ENCODE assay signal across 36 cellular contexts in the genomic region with DNA sequence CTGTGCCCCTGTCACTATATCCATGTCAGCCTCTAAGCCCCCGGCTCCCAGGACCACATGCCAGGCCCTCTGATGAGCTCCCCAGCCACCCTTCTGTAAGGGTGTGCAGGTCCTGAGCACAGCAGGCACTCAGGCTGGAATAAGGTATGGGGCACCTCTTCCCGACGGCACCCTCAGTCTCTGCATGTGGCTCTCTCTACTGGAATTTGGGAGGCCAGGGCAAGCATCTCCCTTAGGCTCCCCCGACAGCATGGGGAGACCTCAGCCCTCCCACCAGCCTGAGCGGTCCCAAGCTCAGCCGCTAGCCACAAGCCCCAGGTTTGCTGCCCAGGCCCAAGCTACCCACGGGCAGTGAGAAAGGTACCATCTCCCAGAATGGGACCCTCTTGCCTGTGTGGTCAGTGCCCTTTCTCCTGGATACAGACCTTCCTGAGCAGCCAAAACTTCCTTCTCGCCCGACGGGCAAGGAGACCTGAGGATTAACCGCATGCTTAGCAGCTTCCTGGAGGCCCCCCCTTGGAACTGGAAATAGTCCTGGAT.
"Had no signal": no experiment of that assay in that cellular context is flagged by ENCODE, and none has a peak within 500 bp of the region (broad histone marks: within the 10 kb centered on the region; RNA-seq: fewer than 3 reads in every experiment).

No MANE protein-coding gene starts in this region.

- DNase-seq: activated B cell treated with CpG ODN at 0.5 μM for 24 hours; activated CD4-positive, alpha-beta memory T cell treated with anti-CD3 and anti-CD28 coated beads for 36 hours; activated CD4-positive, alpha-beta T cell treated with anti-CD3 and anti-CD28 coated beads for 4 hours; activated CD4-positive, alpha-beta T cell treated with anti-CD3 and anti-CD28 coated beads, Interleukin-2, amount 10 ng/mL, durations not matched to agents 24 days and 14 days; activated CD4-positive, alpha-beta T cell treated with anti-CD3 and anti-CD28 coated beads, Interleukin-2, amount 50 U/mL, for 1 hour; activated CD4-positive, alpha-beta T cell treated with anti-CD3 and anti-CD28 coated beads, Interleukin-2, amount 50 U/mL, for 4 hours; activated CD4-positive, CD25-positive, alpha-beta regulatory T cell treated with anti-CD3 and anti-CD28 coated beads, Interleukin-2, amount 50 U/mL, for 72 hours; activated CD8-positive, alpha-beta memory T cell treated with anti-CD3 and anti-CD28 coated beads, Interleukin-2, amount 50 U/mL, for 4 hours; activated CD8-positive, alpha-beta T cell treated with anti-CD3 and anti-CD28 coated beads for 36 hours; activated gamma-delta T cell; activated naive CD4-positive, alpha-beta T cell treated with anti-CD3 and anti-CD28 coated beads, Interleukin-2, amount 10 ng/mL, durations not matched to agents 7 days and 5 days; activated naive CD4-positive, alpha-beta T cell treated with Interleukin-2 at 50 U/mL for 16 hours; activated naive CD8-positive, alpha-beta T cell treated with anti-CD3 and anti-CD28 coated beads, Interleukin-2, amount 10 ng/mL, durations not matched to agents 7 days and 5 days; activated naive CD8-positive, alpha-beta T cell treated with anti-CD3 and anti-CD28 coated beads, Interleukin-2, amount 50 U/mL, for 24 hours; activated T-cell treated with anti-CD3 and anti-CD28 coated beads for 4 hours; activated T-cell treated with anti-CD3 and anti-CD28 coated beads, Interleukin-2, amount 50 U/mL, for 1 hour; activated T-cell treated with anti-CD3 and anti-CD28 coated beads, Interleukin-2, amount 50 U/mL, for 4 hours; activated T-cell treated with anti-CD3 and anti-CD28 coated beads, Interleukin-2, amount 50 U/mL, for 72 hours; amygdala; anterior cingulate cortex; body of pancreas; brain microvascular endothelial cell; caudate nucleus; cerebellar nuclear complex; T-helper 1 cell; T-helper 2 cell; T-helper 9 cell had no signal

- H3K4me3 ChIP-seq: body of pancreas, breast epithelium had no signal

- H3K27me3 Mint-ChIP-seq: activated naive CD4-positive, alpha-beta T cell treated with anti-CD3 and anti-CD28 coated beads, Interleukin-2, amount 50 U/mL, for 24 hours; activated naive CD8-positive, alpha-beta T cell treated with anti-CD3 and anti-CD28 coated beads, Interleukin-2, amount 50 U/mL, for 24 hours had no signal

- ATAC-seq: activated CD8-positive, alpha-beta T cell treated with anti-CD3 and anti-CD28 coated beads for 36 hours; activated naive CD8-positive, alpha-beta T cell treated with anti-CD3 and anti-CD28 coated beads, Interleukin-2, amount 50 U/mL, for 24 hours; activated T-cell treated with anti-CD3 and anti-CD28 coated beads, Interleukin-2, amount 50 U/mL, for 4 hours; activated T-cell treated with anti-CD3 and anti-CD28 coated beads, Interleukin-2, amount 50 U/mL, for 72 hours; activated T-helper 17 cell treated with anti-CD3 and anti-CD28 coated beads, Interleukin-2, amount 50 U/mL, for 72 hours; body of pancreas had no signal

- H3K9me3 Mint-ChIP-seq: activated B cell treated with CpG ODN at 0.5 μM for 24 hours; activated CD4-positive, alpha-beta memory T cell treated with anti-CD3 and anti-CD28 coated beads for 36 hours; activated CD4-positive, alpha-beta T cell treated with anti-CD3 and anti-CD28 coated beads, Interleukin-2, amount 10 ng/mL, durations not matched to agents 24 days and 14 days; activated CD8-positive, alpha-beta T cell treated with anti-CD3 and anti-CD28 coated beads for 36 hours; activated naive CD4-positive, alpha-beta T cell treated with anti-CD3 and anti-CD28 coated beads, Interleukin-2, amount 10 ng/mL, durations not matched to agents 7 days and 5 days; activated naive CD4-positive, alpha-beta T cell treated with anti-CD3 and anti-CD28 coated beads, Interleukin-2, amount 50 U/mL, for 24 hours; activated naive CD8-positive, alpha-beta T cell treated with anti-CD3 and anti-CD28 coated beads, Interleukin-2, amount 10 ng/mL, durations not matched to agents 7 days and 5 days; activated naive CD8-positive, alpha-beta T cell treated with anti-CD3 and anti-CD28 coated beads, Interleukin-2, amount 50 U/mL, for 24 hours; activated T-cell treated with anti-CD3 and anti-CD28 coated beads, Interleukin-2, amount 50 U/mL, for 4 hours; activated T-cell treated with anti-CD3 and anti-CD28 coated beads, Interleukin-2, amount 50 U/mL, for 72 hours; activated T-helper 1 cell treated with anti-CD3 and anti-CD28 coated beads, Interleukin-12 subunit alpha, Interleukin-12 subunit beta, Interleukin-2, Interleukin-4 antibody, amounts not matched to agents 30 ng/mL and 10 ng/mL and 1 ng/mL, durations not matched to agents 14 hours and 24 hours and 36 hours; activated T-helper 17 cell treated with anti-CD3 and anti-CD28 coated beads, Interleukin-2, amount 50 U/mL, for 72 hours; central memory CD8-positive, alpha-beta T cell; T-helper 1 cell treated with Interleukin-12 subunit alpha and Interleukin-12 subunit beta and Interleukin-4 antibody, amounts not matched to agents 30 μg/mL and 1 μg/mL, for 36 hours; T-helper 2 cell treated with Interferon-gamma antibody and Interleukin-4, amounts not matched to agents 5 μg/mL and 100 μg/mL, for 36 hours had no signal

- H3K36me3 ChIP-seq: brain microvascular endothelial cell, breast epithelium had no signal

- H3K4me1 ChIP-seq: body of pancreas, breast epithelium had no signal

- H3K4me1 Mint-ChIP-seq: activated B cell treated with CpG ODN at 0.5 μM for 24 hours; activated CD4-positive, alpha-beta T cell treated with anti-CD3 and anti-CD28 coated beads, Interleukin-2, amount 10 ng/mL, durations not matched to agents 24 days and 14 days; activated naive CD4-positive, alpha-beta T cell treated with anti-CD3 and anti-CD28 coated beads, Interleukin-2, amount 10 ng/mL, durations not matched to agents 7 days and 5 days; activated naive CD4-positive, alpha-beta T cell treated with anti-CD3 and anti-CD28 coated beads, Interleukin-2, amount 50 U/mL, for 24 hours; activated naive CD8-positive, alpha-beta T cell treated with anti-CD3 and anti-CD28 coated beads, Interleukin-2, amount 10 ng/mL, durations not matched to agents 7 days and 5 days; activated naive CD8-positive, alpha-beta T cell treated with anti-CD3 and anti-CD28 coated beads, Interleukin-2, amount 50 U/mL, for 24 hours; activated T-helper 17 cell treated with anti-CD3 and anti-CD28 coated beads, Interleukin-2, amount 50 U/mL, for 72 hours; central memory CD8-positive, alpha-beta T cell had no signal

- H3K4me3 Mint-ChIP-seq: activated B cell treated with CpG ODN at 0.5 μM for 24 hours; activated CD4-positive, alpha-beta memory T cell treated with anti-CD3 and anti-CD28 coated beads for 36 hours; activated CD4-positive, alpha-beta T cell treated with anti-CD3 and anti-CD28 coated beads, Interleukin-2, amount 10 ng/mL, durations not matched to agents 24 days and 14 days; activated CD8-positive, alpha-beta T cell treated with anti-CD3 and anti-CD28 coated beads for 36 hours; activated naive CD4-positive, alpha-beta T cell treated with anti-CD3 and anti-CD28 coated beads, Interleukin-2, amount 10 ng/mL, durations not matched to agents 7 days and 5 days; activated naive CD4-positive, alpha-beta T cell treated with anti-CD3 and anti-CD28 coated beads, Interleukin-2, amount 50 U/mL, for 24 hours; activated naive CD8-positive, alpha-beta T cell; activated naive CD8-positive, alpha-beta T cell treated with anti-CD3 and anti-CD28 coated beads, Interleukin-2, amount 10 ng/mL, durations not matched to agents 7 days and 5 days; activated naive CD8-positive, alpha-beta T cell treated with anti-CD3 and anti-CD28 coated beads, Interleukin-2, amount 50 U/mL, for 24 hours; activated T-cell treated with anti-CD3 and anti-CD28 coated beads, Interleukin-2, amount 50 U/mL, for 4 hours; activated T-cell treated with anti-CD3 and anti-CD28 coated beads, Interleukin-2, amount 50 U/mL, for 72 hours; activated T-helper 1 cell treated with anti-CD3 and anti-CD28 coated beads, Interleukin-12 subunit alpha, Interleukin-12 subunit beta, Interleukin-2, Interleukin-4 antibody, amounts not matched to agents 30 ng/mL and 10 ng/mL and 1 ng/mL, durations not matched to agents 14 hours and 24 hours and 36 hours; activated T-helper 17 cell treated with anti-CD3 and anti-CD28 coated beads, Interleukin-2, amount 50 U/mL, for 72 hours; central memory CD8-positive, alpha-beta T cell; T-helper 1 cell treated with Interleukin-12 subunit alpha and Interleukin-12 subunit beta and Interleukin-4 antibody, amounts not matched to agents 30 μg/mL and 1 μg/mL, for 36 hours; T-helper 2 cell treated with Interferon-gamma antibody and Interleukin-4, amounts not matched to agents 5 μg/mL and 100 μg/mL, for 36 hours had no signal

- H3K27ac Mint-ChIP-seq: activated B cell treated with CpG ODN at 0.5 μM for 24 hours; activated CD4-positive, alpha-beta memory T cell treated with anti-CD3 and anti-CD28 coated beads for 36 hours; activated CD4-positive, alpha-beta T cell treated with anti-CD3 and anti-CD28 coated beads, Interleukin-2, amount 10 ng/mL, durations not matched to agents 24 days and 14 days; activated CD8-positive, alpha-beta T cell treated with anti-CD3 and anti-CD28 coated beads for 36 hours; activated naive CD4-positive, alpha-beta T cell treated with anti-CD3 and anti-CD28 coated beads, Interleukin-2, amount 10 ng/mL, durations not matched to agents 7 days and 5 days; activated naive CD4-positive, alpha-beta T cell treated with anti-CD3 and anti-CD28 coated beads, Interleukin-2, amount 50 U/mL, for 24 hours; activated naive CD8-positive, alpha-beta T cell; activated naive CD8-positive, alpha-beta T cell treated with anti-CD3 and anti-CD28 coated beads, Interleukin-2, amount 10 ng/mL, durations not matched to agents 7 days and 5 days; activated naive CD8-positive, alpha-beta T cell treated with anti-CD3 and anti-CD28 coated beads, Interleukin-2, amount 50 U/mL, for 24 hours; activated T-cell treated with anti-CD3 and anti-CD28 coated beads, Interleukin-2, amount 50 U/mL, for 72 hours; activated T-helper 1 cell treated with anti-CD3 and anti-CD28 coated beads, Interleukin-12 subunit alpha, Interleukin-12 subunit beta, Interleukin-2, Interleukin-4 antibody, amounts not matched to agents 30 ng/mL and 10 ng/mL and 1 ng/mL, durations not matched to agents 14 hours and 24 hours and 36 hours; activated T-helper 17 cell treated with anti-CD3 and anti-CD28 coated beads, Interleukin-2, amount 50 U/mL, for 72 hours; T-helper 1 cell treated with Interleukin-12 subunit alpha and Interleukin-12 subunit beta and Interleukin-4 antibody, amounts not matched to agents 30 μg/mL and 1 μg/mL, for 36 hours; T-helper 2 cell treated with Interferon-gamma antibody and Interleukin-4, amounts not matched to agents 5 μg/mL and 100 μg/mL, for 36 hours had no signal

- H3K9me3 ChIP-seq: body of pancreas, breast epithelium had no signal

- H3K27me3 ChIP-seq: body of pancreas, brain microvascular endothelial cell had no signal

- H3K36me3 Mint-ChIP-seq: activated CD4-positive, alpha-beta memory T cell treated with anti-CD3 and anti-CD28 coated beads for 36 hours; activated naive CD4-positive, alpha-beta T cell treated with anti-CD3 and anti-CD28 coated beads, Interleukin-2, amount 10 ng/mL, durations not matched to agents 7 days and 5 days; activated naive CD4-positive, alpha-beta T cell treated with anti-CD3 and anti-CD28 coated beads, Interleukin-2, amount 50 U/mL, for 24 hours; activated naive CD8-positive, alpha-beta T cell; activated naive CD8-positive, alpha-beta T cell treated with anti-CD3 and anti-CD28 coated beads, Interleukin-2, amount 10 ng/mL, durations not matched to agents 7 days and 5 days had no signal

- H3K27ac ChIP-seq: body of pancreas, brain microvascular endothelial cell, breast epithelium, VCaP had no signal
